ENCODE assay signal across 27 cellular contexts in the genomic region with DNA sequence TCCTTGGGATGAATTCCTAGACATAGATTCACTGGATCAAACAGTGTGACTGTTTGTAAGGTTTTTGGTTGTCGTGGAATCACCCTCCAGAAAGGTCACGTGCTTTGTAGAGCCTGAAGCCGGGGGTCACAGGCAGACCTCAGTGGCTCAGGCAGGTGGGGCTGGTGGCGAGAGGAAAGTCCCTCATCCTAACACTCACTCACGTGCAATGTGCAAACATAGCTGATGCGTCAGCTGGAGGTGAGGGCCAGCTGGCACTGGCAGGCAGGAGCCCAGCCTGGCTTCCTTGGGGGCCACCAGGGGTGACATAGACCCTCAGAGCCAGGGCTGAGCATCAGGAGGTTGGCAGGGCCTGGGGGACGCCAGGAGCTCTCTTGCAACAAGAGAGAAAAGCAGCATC.
"Had no signal": no experiment of that assay in that cellular context is flagged by ENCODE, and none has a peak within 500 bp of the region (broad histone marks: within the 10 kb centered on the region; RNA-seq: fewer than 3 reads in every experiment).

No MANE protein-coding gene starts in this region.

- H3K4me3 ChIP-seq: gastrocnemius medialis, smooth muscle cell, stomach, thyroid gland, upper lobe of left lung had no signal

- H3K9me3 ChIP-seq: gastrocnemius medialis, thyroid gland had no signal

- H3K4me3 Mint-ChIP-seq: activated naive CD4-positive, alpha-beta T cell treated with anti-CD3 and anti-CD28 coated beads, Interleukin-2, amount 50 U/mL, for 24 hours; activated naive CD8-positive, alpha-beta T cell treated with anti-CD3 and anti-CD28 coated beads, Interleukin-2, amount 50 U/mL, for 24 hours; effector memory CD8-positive, alpha-beta T cell; neural crest cell; stimulated activated memory B cell treated with anti-CD40 and anti-IgM and Interleukin-4, amounts not matched to agents 10 μg/mL and 1 μg/mL and 100 μg/mL, for 72 hours had no signal

- H3K36me3 ChIP-seq: gastrocnemius medialis, stomach, thyroid gland, upper lobe of left lung had no signal

- H3K4me2 ChIP-seq: smooth muscle cell had no signal

- ATAC-seq: activated naive CD8-positive, alpha-beta T cell treated with anti-CD3 and anti-CD28 coated beads, Interleukin-2, amount 50 U/mL, for 24 hours; effector memory CD8-positive, alpha-beta T cell; gastrocnemius medialis; left colon; stimulated activated memory B cell treated with anti-CD40 and anti-IgM and Interleukin-4, amounts not matched to agents 10 μg/mL and 1 μg/mL and 100 μg/mL, for 72 hours had no signal

- H3K27ac ChIP-seq: gastrocnemius medialis, stomach, thyroid gland, upper lobe of left lung had no signal

- DNase-seq: activated CD4-positive, alpha-beta T cell treated with anti-CD3 and anti-CD28 coated beads for 4 hours; activated CD4-positive, alpha-beta T cell treated with anti-CD3 and anti-CD28 coated beads, Interleukin-2, amount 50 U/mL, for 48 hours; activated CD8-positive, alpha-beta memory T cell treated with anti-CD3 and anti-CD28 coated beads for 24 hours; activated gamma-delta T cell treated with Interleukin-2 at 50 U/mL for 16 hours; activated naive CD8-positive, alpha-beta T cell treated with anti-CD3 and anti-CD28 coated beads, Interleukin-2, amount 50 U/mL, for 24 hours; amygdala; caudate nucleus; cortex of kidney; effector memory CD8-positive, alpha-beta T cell; erythroblast; gastrocnemius medialis; glutamatergic neuron; islet precursor cell; left colon; mammary epithelial cell; retina; stimulated activated CD4-positive, alpha-beta T cell treated with anti-CD3 and anti-CD28 coated beads, Interleukin-1b, Interleukin-23, amount 100 ng/mL, for 48 hours; stimulated activated CD4-positive, alpha-beta T cell treated with anti-CD3 and anti-CD28 coated beads, Interleukin-4, amount 100 ng/mL, for 4 hours; stimulated activated CD8-positive, alpha-beta memory T cell treated with anti-CD3 and anti-CD28 coated beads, Interleukin-4, amount 100 ng/mL, for 48 hours; stomach; thyroid gland; upper lobe of left lung had no signal

- H3K4me1 ChIP-seq: gastrocnemius medialis, thyroid gland, upper lobe of left lung had no signal

- H3K27ac Mint-ChIP-seq: activated naive CD4-positive, alpha-beta T cell treated with anti-CD3 and anti-CD28 coated beads, Interleukin-2, amount 50 U/mL, for 24 hours; activated naive CD8-positive, alpha-beta T cell treated with anti-CD3 and anti-CD28 coated beads, Interleukin-2, amount 50 U/mL, for 24 hours; effector memory CD8-positive, alpha-beta T cell; progenitor cell of endocrine pancreas; stimulated activated memory B cell treated with anti-CD40 and anti-IgM and Interleukin-4, amounts not matched to agents 10 μg/mL and 1 μg/mL and 100 μg/mL, for 72 hours had no signal

- H3K27me3 Mint-ChIP-seq: activated naive CD4-positive, alpha-beta T cell treated with anti-CD3 and anti-CD28 coated beads, Interleukin-2, amount 50 U/mL, for 24 hours; progenitor cell of endocrine pancreas had no signal

- H3K27me3 ChIP-seq: thyroid gland, upper lobe of left lung had no signal

- H3K4me1 Mint-ChIP-seq: activated naive CD4-positive, alpha-beta T cell treated with anti-CD3 and anti-CD28 coated beads, Interleukin-2, amount 50 U/mL, for 24 hours; activated naive CD8-positive, alpha-beta T cell treated with anti-CD3 and anti-CD28 coated beads, Interleukin-2, amount 50 U/mL, for 24 hours; neural crest cell; stimulated activated memory B cell treated with anti-CD40 and anti-IgM and Interleukin-4, amounts not matched to agents 10 μg/mL and 1 μg/mL and 100 μg/mL, for 72 hours had no signal
